In genomic region chr7:82623812-82624211, GRCh38 we compare ENCODE assay signal across 13 cellular contexts.
"Had no signal": no experiment of that assay in that cellular context is flagged by ENCODE, and none has a peak within 500 bp of the region (broad histone marks: within the 10 kb centered on the region; RNA-seq: fewer than 3 reads in every experiment).

No MANE protein-coding gene starts in this region.

- H3K4me1 ChIP-seq: adrenal gland, heart left ventricle, psoas muscle, transverse colon had no signal

- DNase-seq: activated CD8-positive, alpha-beta T cell treated with anti-CD3 and anti-CD28 coated beads for 36 hours; activated naive CD4-positive, alpha-beta T cell treated with Interleukin-2 at 50 U/mL for 16 hours; adrenal gland; cerebellar nuclear complex; endodermal cell; erythroblast; heart left ventricle; natural killer cell; psoas muscle; stimulated activated CD4-positive, alpha-beta T cell treated with anti-CD3 and anti-CD28 coated beads, Interleukin-2, amount 100 ng/mL, for 24 hours; stimulated activated naive CD4-positive, alpha-beta T cell; substantia nigra; transverse colon had no signal

- H3K36me3 ChIP-seq: adrenal gland, heart left ventricle, transverse colon had no signal

- H3K27ac ChIP-seq: adrenal gland, heart left ventricle, psoas muscle, transverse colon had no signal

- H3K4me3 ChIP-seq: adrenal gland, heart left ventricle, psoas muscle, transverse colon had no signal

- H3K9me3 ChIP-seq: adrenal gland, heart left ventricle, psoas muscle, transverse colon had no signal

- H3K27me3 ChIP-seq: adrenal gland, heart left ventricle, transverse colon had no signal
